23 cellular contexts compared by ENCODE assay signal in genomic region chr11:134453441-134453840, GRCh38. TPM values are rescaled to one million over a fixed set of nuclear protein-coding genes. Genes with fewer than 3 reads are reported as not detected.
"Had no signal": no experiment of that assay in that cellular context is flagged by ENCODE, and none has a peak within 500 bp of the region (broad histone marks: within the 10 kb centered on the region; RNA-seq: fewer than 3 reads in every experiment).

No MANE protein-coding gene starts in this region.

- H3K27me3 Mint-ChIP-seq: activated CD4-positive, alpha-beta memory T cell treated with anti-CD3 and anti-CD28 coated beads, Interleukin-2, amount 10 ng/mL, durations not matched to agents 7 days and 5 days; activated CD8-positive, alpha-beta memory T cell treated with anti-CD3 and anti-CD28 coated beads, Interleukin-2, amount 10 ng/mL, durations not matched to agents 7 days and 5 days; central memory CD8-positive, alpha-beta T cell had no signal

- H3K4me1 Mint-ChIP-seq: activated CD4-positive, alpha-beta memory T cell treated with anti-CD3 and anti-CD28 coated beads, Interleukin-2, amount 10 ng/mL, durations not matched to agents 7 days and 5 days; activated CD8-positive, alpha-beta memory T cell treated with anti-CD3 and anti-CD28 coated beads, Interleukin-2, amount 10 ng/mL, durations not matched to agents 7 days and 5 days; activated naive CD8-positive, alpha-beta T cell treated with anti-CD3 and anti-CD28 coated beads, Interleukin-2, amount 10 ng/mL, durations not matched to agents 7 days and 5 days; central memory CD8-positive, alpha-beta T cell; mesothelial cell of epicardium; nephron progenitor cell; stimulated activated effector memory CD8-positive, alpha-beta T cell treated with anti-CD3 and anti-CD28 coated beads, Interleukin-12 subunit alpha, Interleukin-12 subunit beta, amount 100 ng/mL, for 72 hours; T-cell had no signal

- H3K27ac Mint-ChIP-seq: activated CD4-positive, alpha-beta memory T cell treated with anti-CD3 and anti-CD28 coated beads, Interleukin-2, amount 10 ng/mL, durations not matched to agents 7 days and 5 days; activated CD8-positive, alpha-beta memory T cell treated with anti-CD3 and anti-CD28 coated beads, Interleukin-2, amount 10 ng/mL, durations not matched to agents 7 days and 5 days; activated naive CD8-positive, alpha-beta T cell treated with anti-CD3 and anti-CD28 coated beads, Interleukin-2, amount 10 ng/mL, durations not matched to agents 7 days and 5 days; activated T-helper 2 cell treated with anti-CD3 and anti-CD28 coated beads, Interferon-gamma antibody, Interleukin-2, Interleukin-4, amounts not matched to agents 10 μg/mL and 5 μg/mL and 100 μg/mL, durations not matched to agents 14 hours and 24 hours and 36 hours; mesothelial cell of epicardium; nephron progenitor cell; stimulated activated effector memory CD8-positive, alpha-beta T cell treated with anti-CD3 and anti-CD28 coated beads, Interleukin-12 subunit alpha, Interleukin-12 subunit beta, amount 100 ng/mL, for 72 hours; T-cell had no signal

- H3K9me3 Mint-ChIP-seq: central memory CD8-positive, alpha-beta T cell; stimulated activated effector memory CD8-positive, alpha-beta T cell treated with anti-CD3 and anti-CD28 coated beads, Interleukin-12 subunit alpha, Interleukin-12 subunit beta, amount 100 ng/mL, for 72 hours had no signal

- H3K36me3 Mint-ChIP-seq: activated CD8-positive, alpha-beta memory T cell treated with anti-CD3 and anti-CD28 coated beads, Interleukin-2, amount 10 ng/mL, durations not matched to agents 7 days and 5 days; activated naive CD8-positive, alpha-beta T cell treated with anti-CD3 and anti-CD28 coated beads, Interleukin-2, amount 10 ng/mL, durations not matched to agents 7 days and 5 days; mesothelial cell of epicardium; stimulated activated effector memory CD8-positive, alpha-beta T cell treated with anti-CD3 and anti-CD28 coated beads, Interleukin-12 subunit alpha, Interleukin-12 subunit beta, amount 100 ng/mL, for 72 hours; T-cell had no signal

- H3K4me3 Mint-ChIP-seq: activated CD4-positive, alpha-beta memory T cell treated with anti-CD3 and anti-CD28 coated beads, Interleukin-2, amount 10 ng/mL, durations not matched to agents 7 days and 5 days; activated CD8-positive, alpha-beta memory T cell treated with anti-CD3 and anti-CD28 coated beads, Interleukin-2, amount 10 ng/mL, durations not matched to agents 7 days and 5 days; activated naive CD8-positive, alpha-beta T cell treated with anti-CD3 and anti-CD28 coated beads, Interleukin-2, amount 10 ng/mL, durations not matched to agents 7 days and 5 days; central memory CD8-positive, alpha-beta T cell; mesothelial cell of epicardium; nephron progenitor cell; stimulated activated effector memory CD8-positive, alpha-beta T cell treated with anti-CD3 and anti-CD28 coated beads, Interleukin-12 subunit alpha, Interleukin-12 subunit beta, amount 100 ng/mL, for 72 hours; T-cell had no signal

- DNase-seq: activated CD4-positive, alpha-beta memory T cell treated with anti-CD3 and anti-CD28 coated beads, Interleukin-2, amount 10 ng/mL, durations not matched to agents 7 days and 5 days; activated CD4-positive, alpha-beta T cell treated with anti-CD3 and anti-CD28 coated beads for 48 hours; activated CD4-positive, CD25-positive, alpha-beta regulatory T cell; activated CD8-positive, alpha-beta memory T cell treated with anti-CD3 and anti-CD28 coated beads, Interleukin-2, amount 10 ng/mL, durations not matched to agents 7 days and 5 days; activated naive CD4-positive, alpha-beta T cell treated with Interleukin-2 at 50 U/mL for 16 hours; activated naive CD8-positive, alpha-beta T cell treated with anti-CD3 and anti-CD28 coated beads, Interleukin-2, amount 10 ng/mL, durations not matched to agents 7 days and 5 days; brain microvascular endothelial cell; erythroblast; foreskin melanocyte; heart right ventricle; lower lobe of right lung; nephron progenitor cell; psoas muscle; SK-N-SH; stimulated activated CD4-positive, alpha-beta T cell treated with anti-CD3 and anti-CD28 coated beads, Interleukin-4, amount 100 ng/mL, for 24 hours; T-cell; trophoblast cell had no signal

- ATAC-seq: activated CD8-positive, alpha-beta memory T cell treated with anti-CD3 and anti-CD28 coated beads, Interleukin-2, amount 10 ng/mL, durations not matched to agents 7 days and 5 days; heart right ventricle; psoas muscle; right lobe of liver; stimulated activated effector memory CD8-positive, alpha-beta T cell treated with anti-CD3 and anti-CD28 coated beads, Interleukin-12 subunit alpha, Interleukin-12 subunit beta, amount 100 ng/mL, for 72 hours; T-cell had no signal

RNA-seq across cellular contexts. Expression of gene B3GAT1, which starts 41.4 kb away (rescaled TPM):
- total RNA-seq: smooth muscle cell had no signal
- polyA plus RNA-seq: smooth muscle cell had no signal
